ENCODE assay signal across 1 cellular context in the genomic region with DNA sequence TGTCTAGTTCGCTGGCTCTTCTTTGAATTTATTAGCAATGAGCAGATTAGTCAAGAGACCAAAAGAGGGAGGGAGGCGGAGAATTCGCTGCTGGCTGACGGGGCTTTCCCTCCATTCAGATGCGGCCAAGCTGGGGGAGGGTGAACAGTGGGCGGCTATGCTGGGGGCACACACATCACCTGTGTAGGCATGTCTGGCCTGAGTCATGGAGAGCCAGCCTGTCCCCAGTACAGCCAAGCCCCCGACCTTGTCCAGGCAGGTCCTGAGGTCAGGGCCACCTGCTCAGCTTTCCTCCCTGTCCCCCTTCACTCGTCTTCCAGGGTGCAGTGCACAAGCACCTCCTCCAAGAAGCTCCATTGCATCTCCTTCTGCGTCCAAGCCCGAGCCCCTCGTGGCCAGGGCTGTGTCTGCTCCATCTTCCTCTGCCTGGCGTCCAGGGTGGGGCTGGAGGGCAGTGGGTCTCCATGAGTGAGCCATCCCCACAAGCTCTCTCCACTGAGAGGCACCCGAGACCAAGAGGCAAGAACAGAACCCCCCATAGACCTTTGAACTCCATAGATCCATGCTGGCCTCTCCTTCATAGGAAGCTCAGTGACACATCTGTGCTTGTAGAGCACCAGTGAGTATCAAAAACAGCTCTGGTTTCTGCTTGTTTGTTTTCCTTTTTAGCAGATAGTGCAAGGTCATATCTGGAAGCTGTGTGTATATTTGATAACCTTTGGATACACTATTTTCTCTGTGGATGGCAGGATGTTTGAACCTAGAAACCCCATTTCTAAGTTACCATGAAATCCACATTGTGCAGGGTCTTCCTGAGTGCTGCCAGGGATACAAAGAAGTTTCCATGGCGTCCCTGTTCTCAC.
TF ChIP-seq lines count a peak whose summit lies in the region.

No MANE protein-coding gene starts in this region.

TF ChIP-seq in HepG2, 621 proteins besides CTCF, POLR2A, EP300 and RAD21 (continued from another document and continues in another):
- TF ChIP-seq, protein P1, sequence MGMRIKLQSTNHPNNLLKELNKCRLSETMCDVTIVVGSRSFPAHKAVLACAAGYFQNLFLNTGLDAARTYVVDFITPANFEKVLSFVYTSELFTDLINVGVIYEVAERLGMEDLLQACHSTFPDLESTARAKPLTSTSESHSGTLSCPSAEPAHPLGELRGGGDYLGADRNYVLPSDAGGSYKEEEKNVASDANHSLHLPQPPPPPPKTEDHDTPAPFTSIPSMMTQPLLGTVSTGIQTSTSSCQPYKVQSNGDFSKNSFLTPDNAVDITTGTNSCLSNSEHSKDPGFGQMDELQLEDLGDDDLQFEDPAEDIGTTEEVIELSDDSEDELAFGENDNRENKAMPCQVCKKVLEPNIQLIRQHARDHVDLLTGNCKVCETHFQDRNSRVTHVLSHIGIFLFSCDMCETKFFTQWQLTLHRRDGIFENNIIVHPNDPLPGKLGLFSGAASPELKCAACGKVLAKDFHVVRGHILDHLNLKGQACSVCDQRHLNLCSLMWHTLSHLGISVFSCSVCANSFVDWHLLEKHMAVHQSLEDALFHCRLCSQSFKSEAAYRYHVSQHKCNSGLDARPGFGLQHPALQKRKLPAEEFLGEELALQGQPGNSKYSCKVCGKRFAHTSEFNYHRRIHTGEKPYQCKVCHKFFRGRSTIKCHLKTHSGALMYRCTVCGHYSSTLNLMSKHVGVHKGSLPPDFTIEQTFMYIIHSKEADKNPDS (CRISPR knock-in tag; IDR thresholded peaks at IDR 0.05) = no peak
- TF ChIP-seq HDAC2 (CRISPR knock-in tag; IDR thresholded peaks at IDR 0.05) (peak; percentile 86), CBFB (CRISPR knock-in tag; IDR thresholded peaks at IDR 0.05) (no peak; the same call in 1 of the 2 replicates), ERF (CRISPR knock-in tag; IDR thresholded peaks at IDR 0.05) (peak; percentile 75; the same call in 1 of the 2 replicates), TBX2 (CRISPR knock-in tag; IDR thresholded peaks at IDR 0.05; ENCODE audit: borderline replicate concordance) (peak; percentile 93), SOX13 (IDR thresholded peaks at IDR 0.05) (no peak), SOX13 (CRISPR knock-in tag; conservative IDR thresholded peaks at IDR 0.05 in 1 of 2, IDR thresholded peaks at IDR 0.05 in 1 of 2) (peak in 1 of 2 experiments; percentile 85; a peak in 2 of 4 replicates), ZNF7 (CRISPR knock-in tag; IDR thresholded peaks at IDR 0.05) (no peak), RBM39 (IDR thresholded peaks at IDR 0.05; ENCODE audit: low read depth, low read length, poor library complexity, severe bottlenecking) (no peak), ZNF615 (CRISPR knock-in tag; IDR thresholded peaks at IDR 0.05; ENCODE audit: borderline replicate concordance) (no peak), MTF2 (CRISPR knock-in tag; IDR thresholded peaks at IDR 0.05; ENCODE audit: borderline replicate concordance) (no peak), ZNF777 (CRISPR knock-in tag; IDR thresholded peaks at IDR 0.05) (no peak), ZBTB1 (CRISPR knock-in tag; IDR thresholded peaks at IDR 0.05; ENCODE audit: borderline replicate concordance) (no peak), ZNF644 (CRISPR knock-in tag; IDR thresholded peaks at IDR 0.05; ENCODE audit: low read depth) (no peak; the same call in 1 of the 2 replicates), ZNF44 (CRISPR knock-in tag; IDR thresholded peaks at IDR 0.05) (no peak), ARNT2 (CRISPR knock-in tag; IDR thresholded peaks at IDR 0.05; ENCODE audit: low read depth) (no peak; the same call in 1 of the 2 replicates), SRSF9 (IDR thresholded peaks at IDR 0.05; ENCODE audit: borderline replicate concordance, insufficient read depth, low read depth, low read length, poor library complexity, severe bottlenecking) (no peak), ZNF501 (CRISPR knock-in tag; IDR thresholded peaks at IDR 0.05) (0 out of 2 replicates have a peak, but pooled peaks have one; percentile 6), ZNF292 (CRISPR knock-in tag; IDR thresholded peaks at IDR 0.05; ENCODE audit: borderline replicate concordance, low read depth) (0 out of 2 replicates have a peak, but pooled peaks have one; percentile 12), ZNF703 (CRISPR knock-in tag; IDR thresholded peaks at IDR 0.05; ENCODE audit: borderline replicate concordance) (no peak; the same call in 1 of the 2 replicates), MAFF (IDR thresholded peaks at IDR 0.05; ENCODE audit: low read depth, low read length) (no peak), GABPA (IDR thresholded peaks at IDR 0.05; ENCODE audit: low read depth, low read length) (no peak), GABPA (CRISPR knock-in tag; IDR thresholded peaks at IDR 0.05; ENCODE audit: low read depth) (no peak), ZFP37 (CRISPR knock-in tag; IDR thresholded peaks at IDR 0.05; ENCODE audit: borderline replicate concordance) (no peak), ZNF766 (CRISPR knock-in tag; IDR thresholded peaks at IDR 0.05; ENCODE audit: borderline replicate concordance) (0 out of 2 replicates have a peak, but pooled peaks have one; percentile 20), JUN (CRISPR knock-in tag; IDR thresholded peaks at IDR 0.05) (peak; percentile 77), NCOA5 (CRISPR knock-in tag; IDR thresholded peaks at IDR 0.05) (no peak), ZKSCAN1 (IDR thresholded peaks at IDR 0.05; ENCODE audit: low read length) (no peak), ZNF724P (CRISPR knock-in tag; IDR thresholded peaks at IDR 0.05; ENCODE audit: borderline replicate concordance) (no peak; the same call in 1 of the 2 replicates)
- TF ChIP-seq, protein P2, sequence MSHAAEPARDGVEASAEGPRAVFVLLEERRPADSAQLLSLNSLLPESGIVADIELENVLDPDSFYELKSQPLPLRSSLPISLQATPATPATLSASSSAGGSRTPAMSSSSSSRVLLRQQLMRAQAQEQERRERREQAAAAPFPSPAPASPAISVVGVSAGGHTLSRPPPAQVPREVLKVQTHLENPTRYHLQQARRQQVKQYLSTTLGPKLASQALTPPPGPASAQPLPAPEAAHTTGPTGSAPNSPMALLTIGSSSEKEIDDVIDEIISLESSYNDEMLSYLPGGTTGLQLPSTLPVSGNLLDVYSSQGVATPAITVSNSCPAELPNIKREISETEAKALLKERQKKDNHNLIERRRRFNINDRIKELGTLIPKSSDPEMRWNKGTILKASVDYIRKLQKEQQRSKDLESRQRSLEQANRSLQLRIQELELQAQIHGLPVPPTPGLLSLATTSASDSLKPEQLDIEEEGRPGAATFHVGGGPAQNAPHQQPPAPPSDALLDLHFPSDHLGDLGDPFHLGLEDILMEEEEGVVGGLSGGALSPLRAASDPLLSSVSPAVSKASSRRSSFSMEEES (CRISPR knock-in tag; IDR thresholded peaks at IDR 0.05) = no peak
- TF ChIP-seq, protein P3, sequence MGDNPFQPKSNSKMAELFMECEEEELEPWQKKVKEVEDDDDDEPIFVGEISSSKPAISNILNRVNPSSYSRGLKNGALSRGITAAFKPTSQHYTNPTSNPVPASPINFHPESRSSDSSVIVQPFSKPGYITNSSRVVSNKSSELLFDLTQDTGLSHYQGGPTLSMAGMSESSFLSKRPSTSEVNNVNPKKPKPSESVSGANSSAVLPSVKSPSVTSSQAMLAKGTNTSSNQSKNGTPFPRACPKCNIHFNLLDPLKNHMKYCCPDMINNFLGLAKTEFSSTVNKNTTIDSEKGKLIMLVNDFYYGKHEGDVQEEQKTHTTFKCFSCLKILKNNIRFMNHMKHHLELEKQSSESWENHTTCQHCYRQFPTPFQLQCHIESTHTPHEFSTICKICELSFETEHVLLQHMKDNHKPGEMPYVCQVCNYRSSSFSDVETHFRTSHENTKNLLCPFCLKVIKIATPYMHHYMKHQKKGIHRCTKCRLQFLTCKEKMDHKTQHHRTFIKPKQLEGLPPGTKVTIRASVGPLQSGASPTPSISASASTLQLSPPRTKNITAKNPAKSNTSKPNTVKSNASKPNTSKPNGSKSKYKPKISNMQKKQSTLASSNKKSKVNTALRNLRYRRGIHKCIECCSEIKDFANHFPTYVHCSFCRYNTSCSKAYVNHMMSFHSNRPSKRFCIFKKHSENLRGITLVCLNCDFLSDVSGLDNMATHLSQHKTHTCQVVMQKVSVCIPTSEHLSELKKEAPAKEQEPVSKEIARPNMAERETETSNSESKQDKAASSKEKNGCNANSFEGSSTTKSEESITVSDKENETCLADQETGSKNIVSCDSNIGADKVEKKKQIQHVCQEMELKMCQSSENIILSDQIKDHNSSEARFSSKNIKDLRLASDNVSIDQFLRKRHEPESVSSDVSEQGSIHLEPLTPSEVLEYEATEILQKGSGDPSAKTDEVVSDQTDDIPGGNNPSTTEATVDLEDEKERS (CRISPR knock-in tag; IDR thresholded peaks at IDR 0.05) = 0 out of 2 replicates have a peak, but pooled peaks have one; percentile 21
- TF ChIP-seq, protein P4, sequence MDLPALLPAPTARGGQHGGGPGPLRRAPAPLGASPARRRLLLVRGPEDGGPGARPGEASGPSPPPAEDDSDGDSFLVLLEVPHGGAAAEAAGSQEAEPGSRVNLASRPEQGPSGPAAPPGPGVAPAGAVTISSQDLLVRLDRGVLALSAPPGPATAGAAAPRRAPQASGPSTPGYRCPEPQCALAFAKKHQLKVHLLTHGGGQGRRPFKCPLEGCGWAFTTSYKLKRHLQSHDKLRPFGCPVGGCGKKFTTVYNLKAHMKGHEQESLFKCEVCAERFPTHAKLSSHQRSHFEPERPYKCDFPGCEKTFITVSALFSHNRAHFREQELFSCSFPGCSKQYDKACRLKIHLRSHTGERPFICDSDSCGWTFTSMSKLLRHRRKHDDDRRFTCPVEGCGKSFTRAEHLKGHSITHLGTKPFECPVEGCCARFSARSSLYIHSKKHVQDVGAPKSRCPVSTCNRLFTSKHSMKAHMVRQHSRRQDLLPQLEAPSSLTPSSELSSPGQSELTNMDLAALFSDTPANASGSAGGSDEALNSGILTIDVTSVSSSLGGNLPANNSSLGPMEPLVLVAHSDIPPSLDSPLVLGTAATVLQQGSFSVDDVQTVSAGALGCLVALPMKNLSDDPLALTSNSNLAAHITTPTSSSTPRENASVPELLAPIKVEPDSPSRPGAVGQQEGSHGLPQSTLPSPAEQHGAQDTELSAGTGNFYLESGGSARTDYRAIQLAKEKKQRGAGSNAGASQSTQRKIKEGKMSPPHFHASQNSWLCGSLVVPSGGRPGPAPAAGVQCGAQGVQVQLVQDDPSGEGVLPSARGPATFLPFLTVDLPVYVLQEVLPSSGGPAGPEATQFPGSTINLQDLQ (CRISPR knock-in tag; IDR thresholded peaks at IDR 0.05) = 0 out of 2 replicates have a peak, but pooled peaks have one; percentile 15
- TF ChIP-seq, protein P5, sequence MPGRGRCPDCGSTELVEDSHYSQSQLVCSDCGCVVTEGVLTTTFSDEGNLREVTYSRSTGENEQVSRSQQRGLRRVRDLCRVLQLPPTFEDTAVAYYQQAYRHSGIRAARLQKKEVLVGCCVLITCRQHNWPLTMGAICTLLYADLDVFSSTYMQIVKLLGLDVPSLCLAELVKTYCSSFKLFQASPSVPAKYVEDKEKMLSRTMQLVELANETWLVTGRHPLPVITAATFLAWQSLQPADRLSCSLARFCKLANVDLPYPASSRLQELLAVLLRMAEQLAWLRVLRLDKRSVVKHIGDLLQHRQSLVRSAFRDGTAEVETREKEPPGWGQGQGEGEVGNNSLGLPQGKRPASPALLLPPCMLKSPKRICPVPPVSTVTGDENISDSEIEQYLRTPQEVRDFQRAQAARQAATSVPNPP (CRISPR knock-in tag; IDR thresholded peaks at IDR 0.05) = no peak
- TF ChIP-seq, protein P6, sequence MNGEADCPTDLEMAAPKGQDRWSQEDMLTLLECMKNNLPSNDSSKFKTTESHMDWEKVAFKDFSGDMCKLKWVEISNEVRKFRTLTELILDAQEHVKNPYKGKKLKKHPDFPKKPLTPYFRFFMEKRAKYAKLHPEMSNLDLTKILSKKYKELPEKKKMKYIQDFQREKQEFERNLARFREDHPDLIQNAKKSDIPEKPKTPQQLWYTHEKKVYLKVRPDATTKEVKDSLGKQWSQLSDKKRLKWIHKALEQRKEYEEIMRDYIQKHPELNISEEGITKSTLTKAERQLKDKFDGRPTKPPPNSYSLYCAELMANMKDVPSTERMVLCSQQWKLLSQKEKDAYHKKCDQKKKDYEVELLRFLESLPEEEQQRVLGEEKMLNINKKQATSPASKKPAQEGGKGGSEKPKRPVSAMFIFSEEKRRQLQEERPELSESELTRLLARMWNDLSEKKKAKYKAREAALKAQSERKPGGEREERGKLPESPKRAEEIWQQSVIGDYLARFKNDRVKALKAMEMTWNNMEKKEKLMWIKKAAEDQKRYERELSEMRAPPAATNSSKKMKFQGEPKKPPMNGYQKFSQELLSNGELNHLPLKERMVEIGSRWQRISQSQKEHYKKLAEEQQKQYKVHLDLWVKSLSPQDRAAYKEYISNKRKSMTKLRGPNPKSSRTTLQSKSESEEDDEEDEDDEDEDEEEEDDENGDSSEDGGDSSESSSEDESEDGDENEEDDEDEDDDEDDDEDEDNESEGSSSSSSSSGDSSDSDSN (CRISPR knock-in tag; IDR thresholded peaks at IDR 0.05) = 0 out of 2 replicates have a peak, but pooled peaks have one; percentile 44
- TF ChIP-seq, protein P7, sequence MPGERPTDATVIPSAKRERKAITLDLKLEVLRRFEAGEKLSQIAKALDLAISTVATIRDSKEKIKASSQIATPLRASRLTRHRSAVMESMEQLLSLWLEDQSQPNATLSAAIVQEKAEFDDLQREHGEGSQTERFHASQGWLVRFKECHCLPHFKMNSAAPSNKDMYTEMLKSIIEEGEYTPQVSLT (CRISPR knock-in tag; IDR thresholded peaks at IDR 0.05; ENCODE audit: borderline replicate concordance, low read depth) = no peak
- TF ChIP-seq, protein P8, sequence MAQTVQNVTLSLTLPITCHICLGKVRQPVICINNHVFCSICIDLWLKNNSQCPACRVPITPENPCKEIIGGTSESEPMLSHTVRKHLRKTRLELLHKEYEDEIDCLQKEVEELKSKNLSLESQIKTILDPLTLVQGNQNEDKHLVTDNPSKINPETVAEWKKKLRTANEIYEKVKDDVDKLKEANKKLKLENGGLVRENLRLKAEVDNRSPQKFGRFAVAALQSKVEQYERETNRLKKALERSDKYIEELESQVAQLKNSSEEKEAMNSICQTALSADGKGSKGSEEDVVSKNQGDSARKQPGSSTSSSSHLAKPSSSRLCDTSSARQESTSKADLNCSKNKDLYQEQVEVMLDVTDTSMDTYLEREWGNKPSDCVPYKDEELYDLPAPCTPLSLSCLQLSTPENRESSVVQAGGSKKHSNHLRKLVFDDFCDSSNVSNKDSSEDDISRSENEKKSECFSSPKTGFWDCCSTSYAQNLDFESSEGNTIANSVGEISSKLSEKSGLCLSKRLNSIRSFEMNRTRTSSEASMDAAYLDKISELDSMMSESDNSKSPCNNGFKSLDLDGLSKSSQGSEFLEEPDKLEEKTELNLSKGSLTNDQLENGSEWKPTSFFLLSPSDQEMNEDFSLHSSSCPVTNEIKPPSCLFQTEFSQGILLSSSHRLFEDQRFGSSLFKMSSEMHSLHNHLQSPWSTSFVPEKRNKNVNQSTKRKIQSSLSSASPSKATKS (CRISPR knock-in tag; IDR thresholded peaks at IDR 0.05) = no peak
- TF ChIP-seq, protein P9, sequence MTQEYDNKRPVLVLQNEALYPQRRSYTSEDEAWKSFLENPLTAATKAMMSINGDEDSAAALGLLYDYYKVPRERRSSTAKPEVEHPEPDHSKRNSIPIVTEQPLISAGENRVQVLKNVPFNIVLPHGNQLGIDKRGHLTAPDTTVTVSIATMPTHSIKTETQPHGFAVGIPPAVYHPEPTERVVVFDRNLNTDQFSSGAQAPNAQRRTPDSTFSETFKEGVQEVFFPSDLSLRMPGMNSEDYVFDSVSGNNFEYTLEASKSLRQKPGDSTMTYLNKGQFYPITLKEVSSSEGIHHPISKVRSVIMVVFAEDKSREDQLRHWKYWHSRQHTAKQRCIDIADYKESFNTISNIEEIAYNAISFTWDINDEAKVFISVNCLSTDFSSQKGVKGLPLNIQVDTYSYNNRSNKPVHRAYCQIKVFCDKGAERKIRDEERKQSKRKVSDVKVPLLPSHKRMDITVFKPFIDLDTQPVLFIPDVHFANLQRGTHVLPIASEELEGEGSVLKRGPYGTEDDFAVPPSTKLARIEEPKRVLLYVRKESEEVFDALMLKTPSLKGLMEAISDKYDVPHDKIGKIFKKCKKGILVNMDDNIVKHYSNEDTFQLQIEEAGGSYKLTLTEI (CRISPR knock-in tag; conservative IDR thresholded peaks at IDR 0.05) = no peak
